In genomic region chr10:122147731-122148130, GRCh38 we compare ENCODE assay signal across 13 cellular contexts.
DNase-seq lines count a peak whose midpoint lies in the region; ATAC-seq and TF ChIP-seq lines count a peak whose summit lies in the region.
"Had no signal": no experiment of that assay in that cellular context is flagged by ENCODE, and none has a peak within 500 bp of the region (broad histone marks: within the 10 kb centered on the region; RNA-seq: fewer than 3 reads in every experiment).

No MANE protein-coding gene starts in this region.

- TF ChIP-seq POLR2A in vagina (IDR thresholded peaks at IDR 0.05): no peak

- H3K9me3 ChIP-seq in heart right ventricle: peaks cover 0 to 10% (median 0%) of the 10 kb centered on the region in 11 donors
- no peaks in the 10 kb centered on the region for H3K9me3 ChIP-seq in vagina
- no peaks in the 10 kb centered on the region for H3K9me3 ChIP-seq in CD4-positive, alpha-beta T cell (ENCODE audit: control insufficient read depth, low read length)

- H3K27ac Mint-ChIP-seq in chondrocyte (ENCODE audit: unreplicated experiment): peak overlapping the region; percentile 81
- no peak overlapping the region for H3K27ac Mint-ChIP-seq in CD4-positive, alpha-beta T cell

- no peaks in the 10 kb centered on the region for H3K27me3 Mint-ChIP-seq in chondrocyte (ENCODE audit: low read depth)
- peaks cover 6% of the 10 kb centered on the region for H3K27me3 Mint-ChIP-seq in CD4-positive, alpha-beta T cell

- H3K36me3 ChIP-seq in heart right ventricle: peaks cover 0 to 32% (median 9%) of the 10 kb centered on the region in 9 donors
- H3K36me3 ChIP-seq in vagina: no peaks in the 10 kb centered on the region
- H3K36me3 ChIP-seq: spleen, WERI-Rb-1 had no signal

- H3K4me1 Mint-ChIP-seq in chondrocyte (ENCODE audit: low read depth): peaks cover 62% of the 10 kb centered on the region
- H3K4me1 Mint-ChIP-seq in CD4-positive, alpha-beta T cell (ENCODE audit: low read depth): no peaks in the 10 kb centered on the region

- peaks cover 29% of the 10 kb centered on the region for H3K36me3 Mint-ChIP-seq in chondrocyte (ENCODE audit: low read depth)
- H3K36me3 Mint-ChIP-seq in CD4-positive, alpha-beta T cell (ENCODE audit: low read depth): no peaks in the 10 kb centered on the region

- H3K4me3 ChIP-seq in heart right ventricle (no peak overlapping the region), vagina (no peak overlapping the region)
- H3K4me3 ChIP-seq: spleen had no signal

- intact Hi-C loops in heart right ventricle (cut with DNase I): loop anchor here in 4 of 10 donors (5.0 to 10.0 kb wide), 5 partner anchors 65 to 127 kb away; partner anchors contain the start of gene BTBD16 (in 1 of the 4)
- intact Hi-C loops in left ventricle myocardium superior (cut with micrococcal nuclease): no loop called here
- intact Hi-C loops in vagina (cut with DNase I): no loop called here
- intact Hi-C loops in CD4-positive, alpha-beta T cell (cut with DNase I, micrococcal nuclease): loop anchor here in 1 of 2 experiments (10.0 kb wide), 1 partner anchor 557 kb away; no protein-coding TSS in a partner anchor

- H3K4me1 ChIP-seq in heart right ventricle: peaks cover 34 to 85% (median 68%) of the 10 kb centered on the region in 9 donors
- H3K4me1 ChIP-seq in vagina: peaks cover 61% of the 10 kb centered on the region

- peaks cover 9% of the 10 kb centered on the region for H3K9me3 Mint-ChIP-seq in chondrocyte (ENCODE audit: low read depth)
- H3K9me3 Mint-ChIP-seq in CD4-positive, alpha-beta T cell: peaks cover 9% of the 10 kb centered on the region

- POLR2A ChIA-PET in CD4-positive, alpha-beta T cell (lab: Charles Lee): no interaction called here

- H3K27me3 ChIP-seq in heart right ventricle (no peaks in the 10 kb centered on the region), vagina (no peaks in the 10 kb centered on the region)
- no peaks in the 10 kb centered on the region for H3K27me3 ChIP-seq in CD4-positive, alpha-beta T cell (ENCODE audit: control insufficient read depth, insufficient read depth, low read length)

- H3K4me3 Mint-ChIP-seq in chondrocyte (ENCODE audit: unreplicated experiment): no peak overlapping the region
- H3K4me3 Mint-ChIP-seq in CD4-positive, alpha-beta T cell: no peak overlapping the region

- H3K27ac ChIP-seq in heart right ventricle (peak overlapping the region in 9 of 10 donors; percentile 40 to 90 (median 83)), vagina (peak overlapping the region; percentile 12)
- no peak overlapping the region for H3K27ac ChIP-seq in CD4-positive, alpha-beta T cell (ENCODE audit: low read depth, low read length)
- H3K27ac ChIP-seq: WERI-Rb-1 had no signal

- CTCF ChIA-PET in CD4-positive, alpha-beta T cell (lab: Charles Lee): no interaction called here

- WGBS in heart right ventricle, 2 donors: 24 to 30% methylated on average over 7 of the region's 7 CpGs

- no peak for ATAC-seq in heart right ventricle
- no peak for ATAC-seq in left ventricle myocardium superior
- ATAC-seq in CD4-positive, alpha-beta T cell (ENCODE audit: poor library complexity): no peak
- no peak for ATAC-seq in HG02678 (IDR thresholded peaks at IDR 0.05; ENCODE audit: unreplicated experiment)

- TF ChIP-seq CTCF in heart right ventricle (IDR thresholded peaks at IDR 0.05) (no peak), chondrocyte (IDR thresholded peaks at IDR 0.05) (no peak), vagina (IDR thresholded peaks at IDR 0.05) (no peak)
- no peak for TF ChIP-seq CTCF in CD4-positive, alpha-beta T cell (IDR thresholded peaks at IDR 0.05)

- DNase-seq in heart right ventricle (no peak), left ventricle myocardium superior (no peak), chondrocyte (ENCODE audit: low spot score) (no peak), lung microvascular endothelial cell (ENCODE audit: low read depth in 2 of 2) (peak; percentile 36 to 43), vagina (ENCODE audit: extremely low spot score in 2 of 2) (no peak), NCI-H345 (lab: John Stamatoyannopoulos, UW) (no peak)
- no peak for DNase-seq in CD4-positive, alpha-beta T cell
- DNase-seq: ACHN; activated naive CD4-positive, alpha-beta T cell; nephron progenitor cell; spleen; WERI-Rb-1 had no signal

Comparison
In these comparisons a context has a peak if more than half of its experiments do, and no peak if none do; other contexts are left out.
1. DNase-seq: peak in lung microvascular endothelial cell (2 of 2); none in heart right ventricle (0 of 2), left ventricle myocardium superior (single experiment), chondrocyte (single experiment), vagina (0 of 2), NCI-H345 (single experiment) and CD4-positive, alpha-beta T cell (0 of 10).